Comparison of ENCODE assay signal across 16 cellular contexts in genomic region chr17:80283116-80283852, GRCh38. TPM values are rescaled to one million over a fixed set of nuclear protein-coding genes. Genes with fewer than 3 reads are reported as not detected.
DNase-seq lines count a peak whose midpoint lies in the region; TF ChIP-seq lines count a peak whose summit lies in the region.
"Had no signal": no experiment of that assay in that cellular context is flagged by ENCODE, and none has a peak within 500 bp of the region (broad histone marks: within the 10 kb centered on the region; RNA-seq: fewer than 3 reads in every experiment).

No MANE protein-coding gene starts in this region.

- no peak overlapping the region for H3K9ac ChIP-seq in neural progenitor cell

- no peak overlapping the region for H3K27ac ChIP-seq in HEK293 (ENCODE audit: extremely low read depth, low read depth, low read length)
- no peak overlapping the region for H3K27ac ChIP-seq in neural progenitor cell
- H3K27ac ChIP-seq: foreskin keratinocyte had no signal

- peak overlapping the region; percentile 29 for H3K27ac Mint-ChIP-seq in activated CD4-positive, alpha-beta T cell treated with anti-CD3 and anti-CD28 coated beads, Interleukin-2, amount 10 ng/mL, durations not matched to agents 24 days and 14 days
- no peak overlapping the region for H3K27ac Mint-ChIP-seq in activated CD4-positive, alpha-beta T cell treated with anti-CD3 and anti-CD28 coated beads, Interleukin-2, amount 10 ng/mL, durations not matched to agents 7 days and 5 days
- H3K27ac Mint-ChIP-seq in activated T-helper 1 cell treated with anti-CD3 and anti-CD28 coated beads, Interleukin-12 subunit alpha, Interleukin-12 subunit beta, Interleukin-2, Interleukin-4 antibody, amounts not matched to agents 30 ng/mL and 10 ng/mL and 1 ng/mL, durations not matched to agents 14 hours and 24 hours and 36 hours = peak overlapping the region; percentile 18
- peak overlapping the region; percentile 74 for H3K27ac Mint-ChIP-seq in neural progenitor cell
- H3K27ac Mint-ChIP-seq: stimulated activated naive CD8-positive, alpha-beta T cell treated with anti-CD3 and anti-CD28 coated beads, Interleukin-15, Interleukin-2, amounts not matched to agents 100 ng/mL and 50 ng/mL, for 24 hours had no signal

- TF ChIP-seq CTCF in HEK293 (tag by site-specific recombination; IDR thresholded peaks at IDR 0.05) (no peak), neural progenitor cell (IDR thresholded peaks at IDR 0.05) (no peak)

- no peak for DNase-seq in activated CD4-positive, alpha-beta T cell treated with anti-CD3 and anti-CD28 coated beads, Interleukin-2, amount 10 ng/mL, durations not matched to agents 24 days and 14 days
- no peak for DNase-seq in activated CD4-positive, alpha-beta T cell treated with anti-CD3 and anti-CD28 coated beads, Interleukin-2, amount 10 ng/mL, durations not matched to agents 7 days and 5 days
- DNase-seq in activated T-helper 1 cell treated with anti-CD3 and anti-CD28 coated beads, Interleukin-12 subunit alpha, Interleukin-12 subunit beta, Interleukin-2, Interleukin-4 antibody, amounts not matched to agents 30 ng/mL and 10 ng/mL and 1 ng/mL, durations not matched to agents 14 hours and 24 hours and 36 hours (ENCODE audit: low spot score) = no peak
- DNase-seq in neural progenitor cell (ENCODE audit: low spot score) = no peak
- no peak for DNase-seq in globus pallidus (ENCODE audit: low spot score)
- no peak for DNase-seq in stimulated activated CD8-positive, alpha-beta memory T cell treated with anti-CD3 and anti-CD28 coated beads, Interleukin-4, amount 100 ng/mL, for 48 hours
- no peak for DNase-seq in epidermal melanocyte (ENCODE audit: insufficient read length, low spot score)
- DNase-seq: activated CD4-positive, alpha-beta T cell treated with anti-CD3 and anti-CD28 coated beads for 1 hour; Calu3; foreskin keratinocyte; GF-D8; MV-4-11; naive thymus-derived CD4-positive, alpha-beta T cell; stimulated activated CD4-positive, alpha-beta T cell treated with anti-CD3 and anti-CD28 coated beads, Interleukin-12 subunit alpha, Interleukin-12 subunit beta, amount 100 ng/mL, for 4 hours had no signal

- no peak overlapping the region for H2AFZ ChIP-seq in neural progenitor cell (replicated peaks)

- H3K4me1 Mint-ChIP-seq in activated CD4-positive, alpha-beta T cell treated with anti-CD3 and anti-CD28 coated beads, Interleukin-2, amount 10 ng/mL, durations not matched to agents 24 days and 14 days = peaks cover 9% of the 10 kb centered on the region
- peaks cover 24% of the 10 kb centered on the region for H3K4me1 Mint-ChIP-seq in activated CD4-positive, alpha-beta T cell treated with anti-CD3 and anti-CD28 coated beads, Interleukin-2, amount 10 ng/mL, durations not matched to agents 7 days and 5 days
- H3K4me1 Mint-ChIP-seq in activated T-helper 1 cell treated with anti-CD3 and anti-CD28 coated beads, Interleukin-12 subunit alpha, Interleukin-12 subunit beta, Interleukin-2, Interleukin-4 antibody, amounts not matched to agents 30 ng/mL and 10 ng/mL and 1 ng/mL, durations not matched to agents 14 hours and 24 hours and 36 hours (ENCODE audit: low read depth) = peaks cover 9% of the 10 kb centered on the region
- H3K4me1 Mint-ChIP-seq in neural progenitor cell = peaks cover 7% of the 10 kb centered on the region

- CTCF ChIA-PET in activated CD4-positive, alpha-beta T cell treated with anti-CD3 and anti-CD28 coated beads, Interleukin-2, amount 10 ng/mL, durations not matched to agents 7 days and 5 days (lab: Charles Lee) = interaction anchor here (1.0 to 1.1 kb wide), 3 partner anchors 19 to 182 kb away, joined by 3 to 4 read pairs (median 4); partner anchors contain the start of gene GAA
- CTCF ChIA-PET in HEK293 (lab: Yijun Ruan, JAX) = interaction anchor here (0.6 to 0.7 kb wide), 2 partner anchors 87 to 118 kb away, joined by 3 read pairs; no protein-coding TSS in a partner anchor

- H3K4me2 ChIP-seq in neural progenitor cell = no peak overlapping the region

- no peaks in the 10 kb centered on the region for H3K79me2 ChIP-seq in neural progenitor cell (ENCODE audit: low read depth)

- no peak overlapping the region for H3K4me3 ChIP-seq in HEK293 (ENCODE audit: low read depth, low read length)
- no peak overlapping the region for H3K4me3 ChIP-seq in neural progenitor cell

- H3K27me3 ChIP-seq in neural progenitor cell = no peaks in the 10 kb centered on the region
- H3K27me3 ChIP-seq: foreskin keratinocyte had no signal

- H3K36me3 Mint-ChIP-seq in activated CD4-positive, alpha-beta T cell treated with anti-CD3 and anti-CD28 coated beads, Interleukin-2, amount 10 ng/mL, durations not matched to agents 24 days and 14 days (ENCODE audit: low read depth) = peaks cover 50% of the 10 kb centered on the region
- H3K36me3 Mint-ChIP-seq in activated CD4-positive, alpha-beta T cell treated with anti-CD3 and anti-CD28 coated beads, Interleukin-2, amount 10 ng/mL, durations not matched to agents 7 days and 5 days (ENCODE audit: low read depth) = peaks cover 48% of the 10 kb centered on the region
- H3K36me3 Mint-ChIP-seq in activated T-helper 1 cell treated with anti-CD3 and anti-CD28 coated beads, Interleukin-12 subunit alpha, Interleukin-12 subunit beta, Interleukin-2, Interleukin-4 antibody, amounts not matched to agents 30 ng/mL and 10 ng/mL and 1 ng/mL, durations not matched to agents 14 hours and 24 hours and 36 hours (ENCODE audit: low read depth) = peaks cover 35% of the 10 kb centered on the region
- H3K36me3 Mint-ChIP-seq in neural progenitor cell = peaks cover 3% of the 10 kb centered on the region

- POLR2A ChIA-PET in activated CD4-positive, alpha-beta T cell treated with anti-CD3 and anti-CD28 coated beads, Interleukin-2, amount 10 ng/mL, durations not matched to agents 7 days and 5 days (lab: Charles Lee) = no interaction called here
- POLR2A ChIA-PET in HEK293 (lab: Yijun Ruan, JAX) = no interaction called here

- H3K4me1 ChIP-seq in HEK293 (ENCODE audit: control insufficient read depth, insufficient read depth, low read length) (no peaks in the 10 kb centered on the region), neural progenitor cell (no peaks in the 10 kb centered on the region)
- H3K4me1 ChIP-seq: foreskin keratinocyte had no signal

- no peak overlapping the region for H3K4me3 Mint-ChIP-seq in activated CD4-positive, alpha-beta T cell treated with anti-CD3 and anti-CD28 coated beads, Interleukin-2, amount 10 ng/mL, durations not matched to agents 24 days and 14 days
- no peak overlapping the region for H3K4me3 Mint-ChIP-seq in activated CD4-positive, alpha-beta T cell treated with anti-CD3 and anti-CD28 coated beads, Interleukin-2, amount 10 ng/mL, durations not matched to agents 7 days and 5 days
- H3K4me3 Mint-ChIP-seq in activated T-helper 1 cell treated with anti-CD3 and anti-CD28 coated beads, Interleukin-12 subunit alpha, Interleukin-12 subunit beta, Interleukin-2, Interleukin-4 antibody, amounts not matched to agents 30 ng/mL and 10 ng/mL and 1 ng/mL, durations not matched to agents 14 hours and 24 hours and 36 hours = no peak overlapping the region
- no peak overlapping the region for H3K4me3 Mint-ChIP-seq in neural progenitor cell
- H3K4me3 Mint-ChIP-seq: naive thymus-derived CD4-positive, alpha-beta T cell; stimulated activated naive CD8-positive, alpha-beta T cell treated with anti-CD3 and anti-CD28 coated beads, Interleukin-15, Interleukin-2, amounts not matched to agents 100 ng/mL and 50 ng/mL, for 24 hours had no signal

- H4K20me1 ChIP-seq in neural progenitor cell (ENCODE audit: low read depth) = no peaks in the 10 kb centered on the region

- H3K9me3 ChIP-seq in HEK293 (ENCODE audit: control insufficient read depth, insufficient read depth, low read depth, low read length) = no peaks in the 10 kb centered on the region
- no peaks in the 10 kb centered on the region for H3K9me3 ChIP-seq in neural progenitor cell (ENCODE audit: low read depth)

- no peaks in the 10 kb centered on the region for H3F3A ChIP-seq in neural progenitor cell (ENCODE audit: low read depth)

- peaks cover 14 to 44% of the 10 kb centered on the region in 2 experiments; a peak in 2 of 3 replicates for H3K36me3 ChIP-seq in HEK293 (ENCODE audit: control insufficient read depth in 2 of 2, insufficient read depth in 1 of 2, low read length in 2 of 2)
- no peaks in the 10 kb centered on the region for H3K36me3 ChIP-seq in neural progenitor cell

- no peaks in the 10 kb centered on the region for H3K9me3 Mint-ChIP-seq in activated CD4-positive, alpha-beta T cell treated with anti-CD3 and anti-CD28 coated beads, Interleukin-2, amount 10 ng/mL, durations not matched to agents 24 days and 14 days
- H3K9me3 Mint-ChIP-seq in activated CD4-positive, alpha-beta T cell treated with anti-CD3 and anti-CD28 coated beads, Interleukin-2, amount 10 ng/mL, durations not matched to agents 7 days and 5 days = no peaks in the 10 kb centered on the region
- no peaks in the 10 kb centered on the region for H3K9me3 Mint-ChIP-seq in activated T-helper 1 cell treated with anti-CD3 and anti-CD28 coated beads, Interleukin-12 subunit alpha, Interleukin-12 subunit beta, Interleukin-2, Interleukin-4 antibody, amounts not matched to agents 30 ng/mL and 10 ng/mL and 1 ng/mL, durations not matched to agents 14 hours and 24 hours and 36 hours
- H3K9me3 Mint-ChIP-seq in neural progenitor cell = no peaks in the 10 kb centered on the region
- H3K9me3 Mint-ChIP-seq: stimulated activated naive CD8-positive, alpha-beta T cell treated with anti-CD3 and anti-CD28 coated beads, Interleukin-15, Interleukin-2, amounts not matched to agents 100 ng/mL and 50 ng/mL, for 24 hours had no signal

- H3K27me3 Mint-ChIP-seq in activated CD4-positive, alpha-beta T cell treated with anti-CD3 and anti-CD28 coated beads, Interleukin-2, amount 10 ng/mL, durations not matched to agents 24 days and 14 days = no peaks in the 10 kb centered on the region
- H3K27me3 Mint-ChIP-seq in activated CD4-positive, alpha-beta T cell treated with anti-CD3 and anti-CD28 coated beads, Interleukin-2, amount 10 ng/mL, durations not matched to agents 7 days and 5 days = no peaks in the 10 kb centered on the region
- no peaks in the 10 kb centered on the region for H3K27me3 Mint-ChIP-seq in activated T-helper 1 cell treated with anti-CD3 and anti-CD28 coated beads, Interleukin-12 subunit alpha, Interleukin-12 subunit beta, Interleukin-2, Interleukin-4 antibody, amounts not matched to agents 30 ng/mL and 10 ng/mL and 1 ng/mL, durations not matched to agents 14 hours and 24 hours and 36 hours (ENCODE audit: insufficient read depth)
- peaks cover 4% of the 10 kb centered on the region for H3K27me3 Mint-ChIP-seq in neural progenitor cell (ENCODE audit: insufficient read depth, low read depth)
- H3K27me3 Mint-ChIP-seq: naive thymus-derived CD4-positive, alpha-beta T cell; stimulated activated naive CD8-positive, alpha-beta T cell treated with anti-CD3 and anti-CD28 coated beads, Interleukin-15, Interleukin-2, amounts not matched to agents 100 ng/mL and 50 ng/mL, for 24 hours had no signal

- intact Hi-C loops in activated CD4-positive, alpha-beta T cell treated with anti-CD3 and anti-CD28 coated beads, Interleukin-2, amount 10 ng/mL, durations not matched to agents 24 days and 14 days (cut with micrococcal nuclease) = no loop called here
- intact Hi-C loops in activated T-helper 1 cell treated with anti-CD3 and anti-CD28 coated beads, Interleukin-12 subunit alpha, Interleukin-12 subunit beta, Interleukin-2, Interleukin-4 antibody, amounts not matched to agents 30 ng/mL and 10 ng/mL and 1 ng/mL, durations not matched to agents 14 hours and 24 hours and 36 hours (cut with micrococcal nuclease) = no loop called here

RNA-seq across cellular contexts. Expression of gene RNF213, which starts 22.6 kb away (rescaled TPM):
- total RNA-seq in activated CD4-positive, alpha-beta T cell treated with anti-CD3 and anti-CD28 coated beads, Interleukin-2, amount 10 ng/mL, durations not matched to agents 24 days and 14 days = 238 and 264 TPM in 2 replicates
- total RNA-seq in activated CD4-positive, alpha-beta T cell treated with anti-CD3 and anti-CD28 coated beads, Interleukin-2, amount 10 ng/mL, durations not matched to agents 7 days and 5 days = 100 to 1,000 TPM; 579 to 602 TPM
- 282 and 290 TPM in 2 replicates for total RNA-seq in activated T-helper 1 cell treated with anti-CD3 and anti-CD28 coated beads, Interleukin-12 subunit alpha, Interleukin-12 subunit beta, Interleukin-2, Interleukin-4 antibody, amounts not matched to agents 30 ng/mL and 10 ng/mL and 1 ng/mL, durations not matched to agents 14 hours and 24 hours and 36 hours
- 19.8 and 23.7 TPM in 2 replicates for total RNA-seq in neural progenitor cell (ENCODE audit: low replicate concordance)
